Comparison of ENCODE assay signal across 1 cellular context in genomic region chr19:55179570-55180484, GRCh38.
A peak's percentile ranks its signal among the peaks of the same experiment; 100 is the strongest.
TF ChIP-seq lines count a peak whose summit lies in the region.

Gene SYT5 (minus strand): TSS chr19:55180289. CDS start chr19:55179041, 1,248 bp downstream.

TF ChIP-seq in WTC11, 78 proteins besides CTCF, POLR2A, EP300 and RAD21 (continued from another document):
- TF ChIP-seq AR (CRISPR knock-in tag; IDR thresholded peaks at IDR 0.05) (no peak), NFATC4 (CRISPR knock-in tag; IDR thresholded peaks at IDR 0.05) (no peak), PRRX2 (CRISPR knock-in tag; IDR thresholded peaks at IDR 0.05) (no peak), ETV6 (CRISPR knock-in tag; IDR thresholded peaks at IDR 0.05) (peak; percentile 85)
